Comparison of ENCODE assay signal across 3 cellular contexts in the genomic region with DNA sequence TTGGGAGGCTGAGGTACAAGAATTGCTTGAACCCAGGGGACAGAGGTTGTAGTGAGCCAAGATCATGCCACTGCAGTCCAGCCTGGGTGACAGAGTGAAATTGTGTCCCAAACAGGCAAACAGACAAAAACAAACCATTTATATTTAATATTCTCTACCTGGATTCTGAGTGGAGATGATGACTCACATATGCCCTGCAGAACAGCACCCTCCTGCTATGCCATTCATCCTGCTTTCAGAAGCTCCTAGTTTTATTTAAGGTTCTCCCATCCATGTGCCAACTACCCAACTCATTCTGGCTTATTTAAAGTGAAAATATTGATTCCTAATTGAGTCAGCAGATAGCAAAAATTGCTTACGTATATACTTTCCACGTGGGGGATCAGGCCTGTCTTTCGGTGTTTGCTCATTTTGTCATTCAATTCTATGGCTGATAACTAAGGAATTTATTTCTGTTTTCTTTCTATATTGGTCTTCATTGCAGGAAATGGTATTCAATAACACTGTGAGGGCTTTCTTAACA.
A peak's percentile ranks its signal among the peaks of the same experiment; 100 is the strongest.
TF ChIP-seq lines count a peak whose summit lies in the region.

No MANE protein-coding gene starts in this region.

TF ChIP-seq in A549, 52 proteins besides CTCF, POLR2A, EP300 and RAD21:
- TF ChIP-seq RARB (CRISPR knock-in tag; IDR thresholded peaks at IDR 0.05), result no peak
- no peak for TF ChIP-seq RNF2 (IDR thresholded peaks at IDR 0.05; ENCODE audit: borderline replicate concordance, low read depth)
- no peak; the same call in 1 of the 2 replicates for TF ChIP-seq FOSL2 (IDR thresholded peaks at IDR 0.05)
- peak; percentile 45; the same call in 1 of the 2 replicates for TF ChIP-seq FOSL2 (CRISPR knock-in tag; IDR thresholded peaks at IDR 0.05)
- peak; percentile 41; the same call in 1 of the 2 replicates for TF ChIP-seq GATA3 (IDR thresholded peaks at IDR 0.05; ENCODE audit: borderline replicate concordance)
- peak; percentile 86 for TF ChIP-seq MAFK (IDR thresholded peaks at IDR 0.05; ENCODE audit: partially characterized antibody)
TF ChIP-seq in A549: peak in this region for 3.

TF ChIP-seq in IMR-90, 13 proteins besides CTCF, POLR2A, EP300 and RAD21:
- no peak for TF ChIP-seq RCOR1 (IDR thresholded peaks at IDR 0.05; ENCODE audit: insufficient replicate concordance, low read length)
- TF ChIP-seq MAZ (IDR thresholded peaks at IDR 0.05; ENCODE audit: borderline replicate concordance, low read depth, low read length), result no peak
- no peak for TF ChIP-seq CHD1 (IDR thresholded peaks at IDR 0.05; ENCODE audit: low read depth, low read length)
- no peak for TF ChIP-seq FOS (IDR thresholded peaks at IDR 0.05; ENCODE audit: low read depth, low read length)
- TF ChIP-seq CEBPB (IDR thresholded peaks at IDR 0.05; ENCODE audit: low read depth, low read length), result no peak
- TF ChIP-seq, protein P1, sequence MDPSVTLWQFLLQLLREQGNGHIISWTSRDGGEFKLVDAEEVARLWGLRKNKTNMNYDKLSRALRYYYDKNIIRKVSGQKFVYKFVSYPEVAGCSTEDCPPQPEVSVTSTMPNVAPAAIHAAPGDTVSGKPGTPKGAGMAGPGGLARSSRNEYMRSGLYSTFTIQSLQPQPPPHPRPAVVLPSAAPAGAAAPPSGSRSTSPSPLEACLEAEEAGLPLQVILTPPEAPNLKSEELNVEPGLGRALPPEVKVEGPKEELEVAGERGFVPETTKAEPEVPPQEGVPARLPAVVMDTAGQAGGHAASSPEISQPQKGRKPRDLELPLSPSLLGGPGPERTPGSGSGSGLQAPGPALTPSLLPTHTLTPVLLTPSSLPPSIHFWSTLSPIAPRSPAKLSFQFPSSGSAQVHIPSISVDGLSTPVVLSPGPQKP (IDR thresholded peaks at IDR 0.05; ENCODE audit: borderline replicate concordance, low read depth, low read length), result no peak
- TF ChIP-seq MAFK (IDR thresholded peaks at IDR 0.05; ENCODE audit: low read depth, low read length), result peak; percentile 39

TF ChIP-seq in H1, 55 proteins besides CTCF, POLR2A, EP300 and RAD21:
- no peak for TF ChIP-seq TEAD4 (IDR thresholded peaks at IDR 0.05; ENCODE audit: low read depth, low read length)
- no peak for TF ChIP-seq NRF1 (IDR thresholded peaks at IDR 0.05; ENCODE audit: low read depth, low read length)
- no peak for TF ChIP-seq YY1 (IDR thresholded peaks at IDR 0.05; ENCODE audit: low read depth, low read length)
- no peak for TF ChIP-seq SRF (IDR thresholded peaks at IDR 0.05; ENCODE audit: low read depth, low read length)
- TF ChIP-seq SUZ12 (IDR thresholded peaks at IDR 0.05; ENCODE audit: low read length), result no peak
- TF ChIP-seq RFX5 (IDR thresholded peaks at IDR 0.05; ENCODE audit: borderline replicate concordance, low read depth, low read length), result no peak
- no peak for TF ChIP-seq CHD2 (IDR thresholded peaks at IDR 0.05; ENCODE audit: low read length)
- no peak for TF ChIP-seq CHD1 (IDR thresholded peaks at IDR 0.05; ENCODE audit: low read depth, low read length)
- TF ChIP-seq CBX5 (IDR thresholded peaks at IDR 0.05; ENCODE audit: low read depth, low read length), result no peak
- TF ChIP-seq, protein P2, sequence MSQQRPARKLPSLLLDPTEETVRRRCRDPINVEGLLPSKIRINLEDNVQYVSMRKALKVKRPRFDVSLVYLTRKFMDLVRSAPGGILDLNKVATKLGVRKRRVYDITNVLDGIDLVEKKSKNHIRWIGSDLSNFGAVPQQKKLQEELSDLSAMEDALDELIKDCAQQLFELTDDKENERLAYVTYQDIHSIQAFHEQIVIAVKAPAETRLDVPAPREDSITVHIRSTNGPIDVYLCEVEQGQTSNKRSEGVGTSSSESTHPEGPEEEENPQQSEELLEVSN (IDR thresholded peaks at IDR 0.05), result no peak
- TF ChIP-seq NANOG (IDR thresholded peaks at IDR 0.05; ENCODE audit: insufficient read depth, low read depth, low read length, poor library complexity, severe bottlenecking), result no peak
